24 cellular contexts compared by ENCODE assay signal in genomic region chr3:22885574-22886348, GRCh38.
"Had no signal": no experiment of that assay in that cellular context is flagged by ENCODE, and none has a peak within 500 bp of the region (broad histone marks: within the 10 kb centered on the region; RNA-seq: fewer than 3 reads in every experiment).

No MANE protein-coding gene starts in this region.

- H3K36me3 Mint-ChIP-seq: T-cell had no signal

- H3K4me2 ChIP-seq: PC-9 had no signal

- H2AFZ ChIP-seq: PC-9 had no signal

- H3K27ac ChIP-seq: breast epithelium, PC-9, VCaP had no signal

- H3K27ac Mint-ChIP-seq: activated CD4-positive, alpha-beta T cell treated with anti-CD3 and anti-CD28 coated beads for 36 hours; activated CD8-positive, alpha-beta T cell treated with anti-CD3 and anti-CD28 coated beads for 36 hours; activated T-cell treated with anti-CD3 and anti-CD28 coated beads, Interleukin-2, amount 50 U/mL, for 72 hours; T-cell had no signal

- H3K4me1 ChIP-seq: breast epithelium had no signal

- DNase-seq: activated CD4-positive, alpha-beta T cell treated with anti-CD3 and anti-CD28 coated beads for 36 hours; activated CD4-positive, CD25-positive, alpha-beta regulatory T cell; activated CD8-positive, alpha-beta memory T cell treated with anti-CD3 and anti-CD28 coated beads, Interleukin-2, amount 50 U/mL, for 4 hours; activated CD8-positive, alpha-beta T cell treated with anti-CD3 and anti-CD28 coated beads for 36 hours; activated naive CD4-positive, alpha-beta T cell treated with anti-CD3 and anti-CD28 coated beads, Interleukin-2, amount 50 U/mL, for 16 hours; activated T-cell treated with anti-CD3 and anti-CD28 coated beads, Interleukin-2, amount 50 U/mL, for 72 hours; aorta; MG63; MV-4-11; NCI-H1105; NCI-H1436 treated with DMSO at 0.1 percent for 48 hours; NCI-H187; NCI-H2171 treated with DMSO at 0.1 percent for 48 hours; NCI-H510A; NCI-H526 treated with DMSO at 0.1 percent for 48 hours; NCI-H82; NK-92 treated with Interleukin-12 subunit alpha and Interleukin-12 subunit beta, amount 100 ng/mL, for 24 hours; PC-9; SIG-M5; T-cell; T-helper 2 cell; T1000 had no signal

- H3K27me3 Mint-ChIP-seq: activated CD4-positive, alpha-beta T cell treated with anti-CD3 and anti-CD28 coated beads for 36 hours; activated CD8-positive, alpha-beta T cell treated with anti-CD3 and anti-CD28 coated beads for 36 hours; T-cell had no signal

- H3K4me3 Mint-ChIP-seq: activated CD4-positive, alpha-beta T cell treated with anti-CD3 and anti-CD28 coated beads for 36 hours; activated CD8-positive, alpha-beta T cell treated with anti-CD3 and anti-CD28 coated beads for 36 hours; activated T-cell treated with anti-CD3 and anti-CD28 coated beads, Interleukin-2, amount 50 U/mL, for 72 hours; T-cell had no signal

- H3K9me3 ChIP-seq: breast epithelium, MG63 had no signal

- H3K4me3 ChIP-seq: breast epithelium, MG63, PC-9 had no signal

- H3K9me3 Mint-ChIP-seq: activated CD8-positive, alpha-beta T cell treated with anti-CD3 and anti-CD28 coated beads for 36 hours; T-cell had no signal

- H3K27me3 ChIP-seq: breast epithelium, MG63 had no signal

- H3K36me3 ChIP-seq: breast epithelium, MG63 had no signal

- H3K4me1 Mint-ChIP-seq: activated CD4-positive, alpha-beta T cell treated with anti-CD3 and anti-CD28 coated beads for 36 hours; T-cell had no signal

- ATAC-seq: activated CD4-positive, alpha-beta T cell treated with anti-CD3 and anti-CD28 coated beads for 36 hours; activated CD8-positive, alpha-beta T cell treated with anti-CD3 and anti-CD28 coated beads for 36 hours; activated T-cell treated with anti-CD3 and anti-CD28 coated beads, Interleukin-2, amount 50 U/mL, for 72 hours; T-cell had no signal
